In genomic region chr16:80197790-80198201, GRCh38 we compare ENCODE assay signal across 11 cellular contexts.
A peak's percentile ranks its signal among the peaks of the same experiment; 100 is the strongest.
DNase-seq lines count a peak whose midpoint lies in the region; ATAC-seq, FAIRE-seq and TF ChIP-seq lines count a peak whose summit lies in the region.
"Had no signal": no experiment of that assay in that cellular context is flagged by ENCODE, and none has a peak within 500 bp of the region (broad histone marks: within the 10 kb centered on the region; RNA-seq: fewer than 3 reads in every experiment).

No MANE protein-coding gene starts in this region.

- H3K27ac ChIP-seq in breast epithelium (no peak overlapping the region), SJSA1 (peak overlapping the region; percentile 99)

- H3K4me1 ChIP-seq in breast epithelium = no peaks in the 10 kb centered on the region
- peaks cover 20% of the 10 kb centered on the region for H3K4me1 ChIP-seq in SJSA1 (replicated peaks)

- intact Hi-C loops in MCF 10A (cut with micrococcal nuclease) = loop anchor here (1.0 kb wide), 1 partner anchor 23 kb away; no protein-coding TSS in a partner anchor
- intact Hi-C loops in breast epithelium (cut with DNase I; ENCODE audit: low total_unique reads) = no loop called here

- peaks cover 25% of the 10 kb centered on the region for H3K4me1 Mint-ChIP-seq in MCF 10A (ENCODE audit: insufficient read depth, unreplicated experiment)

- peak overlapping the region; percentile 95 for H3K27ac Mint-ChIP-seq in MCF 10A (ENCODE audit: low read depth, unreplicated experiment)
- H3K27ac Mint-ChIP-seq: CD8-positive, alpha-beta T cell had no signal

- no peaks in the 10 kb centered on the region for H3K27me3 ChIP-seq in breast epithelium
- no peaks in the 10 kb centered on the region for H3K27me3 ChIP-seq in SJSA1 (replicated peaks)

- no peaks in the 10 kb centered on the region for H3K27me3 Mint-ChIP-seq in MCF 10A (ENCODE audit: insufficient read depth, unreplicated experiment)

- no peaks in the 10 kb centered on the region for H3K36me3 Mint-ChIP-seq in MCF 10A (ENCODE audit: insufficient read depth, unreplicated experiment)
- H3K36me3 Mint-ChIP-seq: CD8-positive, alpha-beta T cell had no signal

- H3K36me3 ChIP-seq in breast epithelium (no peaks in the 10 kb centered on the region), SJSA1 (no peaks in the 10 kb centered on the region; the same call in 1 of the 2 replicates)

- H3K9me3 Mint-ChIP-seq in MCF 10A (ENCODE audit: unreplicated experiment) = no peaks in the 10 kb centered on the region
- H3K9me3 Mint-ChIP-seq: CD8-positive, alpha-beta T cell had no signal

- FAIRE-seq in urothelium cell line (lab: Jason Lieb, UNC) = no peak

- H3K9me3 ChIP-seq in breast epithelium (no peaks in the 10 kb centered on the region), SJSA1 (replicated peaks) (no peaks in the 10 kb centered on the region)

- H3K4me3 ChIP-seq in breast epithelium = no peak overlapping the region
- no peak overlapping the region for H3K4me3 ChIP-seq in SJSA1

- CTCF ChIA-PET in MCF 10A (lab: Yijun Ruan, JAX) = no interaction called here

- TF ChIP-seq CTCF in MCF 10A (IDR thresholded peaks at IDR 0.05; ENCODE audit: unreplicated experiment) (no peak), breast epithelium (IDR thresholded peaks at IDR 0.05) (no peak)

- no peak for TF ChIP-seq POLR2A in breast epithelium (IDR thresholded peaks at IDR 0.05)

- POLR2A ChIA-PET in MCF 10A (lab: Yijun Ruan, JAX) = interaction anchor here (0.6 to 0.8 kb wide), 4 partner anchors 11 to 623 kb away, joined by 3 to 5 read pairs (median 3); no protein-coding TSS in a partner anchor

- ATAC-seq in HG03196 (IDR thresholded peaks at IDR 0.05; ENCODE audit: unreplicated experiment) (no peak), HG03521 (IDR thresholded peaks at IDR 0.05; ENCODE audit: unreplicated experiment) (no peak)
- ATAC-seq: CD8-positive, alpha-beta T cell had no signal

- peak; percentile 84 for DNase-seq in MCF 10A (ENCODE audit: unreplicated experiment)
- no peak for DNase-seq in breast epithelium (ENCODE audit: low spot score in 2 of 2)
- DNase-seq in SJSA1 (ENCODE audit: low read depth in 1 of 2, low spot score in 2 of 2) = peak; percentile 88 to 96
- peak; percentile 95 for DNase-seq in fibroblast of peridontal ligament (ENCODE audit: extremely low read depth)
- peak; percentile 71 for DNase-seq in urothelium cell line (ENCODE audit: low spot score)
- DNase-seq in SHP77 (lab: John Stamatoyannopoulos, UW) = no peak
- DNase-seq: anterior cingulate cortex; CD8-positive, alpha-beta T cell; nucleus accumbens had no signal

- BruUV-seq in MCF 10A (replicated peaks; lab: Mats Ljungman, UMichigan) = TSS peak; percentile 92

- H3K4me3 Mint-ChIP-seq in MCF 10A (ENCODE audit: unreplicated experiment) = no peak overlapping the region
- H3K4me3 Mint-ChIP-seq: CD8-positive, alpha-beta T cell had no signal

Comparison
In these comparisons a context has a peak if more than half of its experiments do, and no peak if none do; other contexts are left out.
1. DNase-seq: peak in MCF 10A (single experiment), SJSA1 (2 of 2), fibroblast of peridontal ligament (single experiment) and urothelium cell line (single experiment); none in breast epithelium (0 of 2) and SHP77 (0 of 2).